In genomic region chr6:135901776-135902524, GRCh38 we compare ENCODE assay signal across 9 cellular contexts. TPM values are rescaled to one million over a fixed set of nuclear protein-coding genes. Genes with fewer than 3 reads are reported as not detected.
DNase-seq lines count a peak whose midpoint lies in the region; ATAC-seq, FAIRE-seq and TF ChIP-seq lines count a peak whose summit lies in the region.
"Had no signal": no experiment of that assay in that cellular context is flagged by ENCODE, and none has a peak within 500 bp of the region (broad histone marks: within the 10 kb centered on the region; RNA-seq: fewer than 3 reads in every experiment).

No MANE protein-coding gene starts in this region.

- H3K27me3 Mint-ChIP-seq in T-helper 2 cell treated with Interferon-gamma antibody and Interleukin-4, amounts not matched to agents 5 μg/mL and 100 μg/mL, for 36 hours (ENCODE audit: low read depth): no peaks in the 10 kb centered on the region
- no peaks in the 10 kb centered on the region for H3K27me3 Mint-ChIP-seq in glutamatergic neuron (ENCODE audit: unreplicated experiment)

- WGBS in pancreas, 2 donors: 61 to 71% methylated on average over 6 of the region's 6 CpGs

- H3K27me3 ChIP-seq in pancreas: peaks cover 0 to 3% (median 0%) of the 10 kb centered on the region in 4 donors

- DNase-seq in AG09319 (ENCODE audit: extremely low read depth, low read depth) (peak; percentile 65), fibroblast of the conjunctiva (ENCODE audit: low read depth) (peak; percentile 89), pancreas (peak in 1 of 6 donors; percentile 14), glutamatergic neuron (no peak), RPMI8226 (no peak)
- peak; percentile 39 for DNase-seq in T-helper 2 cell treated with Interferon-gamma antibody and Interleukin-4, amounts not matched to agents 5 μg/mL and 100 μg/mL, for 36 hours (ENCODE audit: low spot score)
- DNase-seq: DMS79 had no signal

- H3K4me3 ChIP-seq in pancreas: no peak overlapping the region

- ATAC-seq in pancreas (peak in 3 of 4 donors; percentile 51 to 76 (median 56)), HG02970 (IDR thresholded peaks at IDR 0.05; ENCODE audit: low FRiP score, unreplicated experiment) (no peak), GM18909 (IDR thresholded peaks at IDR 0.05; ENCODE audit: poor library complexity, unreplicated experiment) (no peak)

- TF ChIP-seq CTCF in AG09319 (IDR thresholded peaks at IDR 0.05; ENCODE audit: low read depth, low read length) (no peak), pancreas (IDR thresholded peaks at IDR 0.05) (no peak), glutamatergic neuron (IDR thresholded peaks at IDR 0.05; ENCODE audit: partially characterized antibody, unreplicated experiment) (no peak)

- peak overlapping the region in 1 of 4 donors; percentile 8 for H3K27ac ChIP-seq in pancreas

- H3K4me3 Mint-ChIP-seq in T-helper 2 cell treated with Interferon-gamma antibody and Interleukin-4, amounts not matched to agents 5 μg/mL and 100 μg/mL, for 36 hours: peak overlapping the region; percentile 49
- H3K4me3 Mint-ChIP-seq in glutamatergic neuron (ENCODE audit: unreplicated experiment): no peak overlapping the region

- H3K9me3 ChIP-seq in pancreas: no peaks in the 10 kb centered on the region

- H3K4me1 ChIP-seq in pancreas: peaks cover 0 to 10% (median 0%) of the 10 kb centered on the region in 3 donors

- intact Hi-C loops in pancreas (cut with DNase I): no loop called here

- no peaks in the 10 kb centered on the region for H3K36me3 ChIP-seq in pancreas

- H3K36me3 Mint-ChIP-seq in T-helper 2 cell treated with Interferon-gamma antibody and Interleukin-4, amounts not matched to agents 5 μg/mL and 100 μg/mL, for 36 hours (ENCODE audit: low read depth): peaks cover 17% of the 10 kb centered on the region
- no peaks in the 10 kb centered on the region for H3K36me3 Mint-ChIP-seq in glutamatergic neuron (ENCODE audit: unreplicated experiment)

- peak overlapping the region; percentile 47 for H3K27ac Mint-ChIP-seq in T-helper 2 cell treated with Interferon-gamma antibody and Interleukin-4, amounts not matched to agents 5 μg/mL and 100 μg/mL, for 36 hours
- no peak overlapping the region for H3K27ac Mint-ChIP-seq in glutamatergic neuron (ENCODE audit: unreplicated experiment)

- H3K9me3 Mint-ChIP-seq in T-helper 2 cell treated with Interferon-gamma antibody and Interleukin-4, amounts not matched to agents 5 μg/mL and 100 μg/mL, for 36 hours: peaks cover 4% of the 10 kb centered on the region
- H3K9me3 Mint-ChIP-seq in glutamatergic neuron (ENCODE audit: unreplicated experiment): no peaks in the 10 kb centered on the region

- peaks cover 37% of the 10 kb centered on the region for H3K4me1 Mint-ChIP-seq in T-helper 2 cell treated with Interferon-gamma antibody and Interleukin-4, amounts not matched to agents 5 μg/mL and 100 μg/mL, for 36 hours (ENCODE audit: low read depth)
- H3K4me1 Mint-ChIP-seq in glutamatergic neuron (ENCODE audit: low read depth, unreplicated experiment): no peaks in the 10 kb centered on the region

- peak; percentile 32 for FAIRE-seq in pancreas (lab: Jason Lieb, UNC)

RNA-seq across cellular contexts. Expression of gene PDE7B, which starts 50.4 kb away (rescaled TPM):
- total RNA-seq in pancreas (1 to 10 TPM in 2 of 6 donors, under 1 TPM in 4; 0.41 to 1.7 (median 0.76) TPM), glutamatergic neuron (ENCODE audit: unreplicated experiment) (not detected)
- polyA plus RNA-seq in pancreas: 1 to 10 TPM in 1 of 2 donors, under 1 TPM in 1; 0.38 to 1.2 TPM

Comparison
In these comparisons a context has a peak if more than half of its experiments do, and no peak if none do; other contexts are left out.
1. DNase-seq: peak in AG09319 (single experiment), T-helper 2 cell treated with Interferon-gamma antibody and Interleukin-4, amounts not matched to agents 5 μg/mL and 100 μg/mL, for 36 hours (single experiment) and fibroblast of the conjunctiva (single experiment); none in glutamatergic neuron (single experiment) and RPMI8226 (single experiment).
2. ATAC-seq: peak in pancreas (3 of 4); none in HG02970 (single experiment) and GM18909 (single experiment).